ENCODE assay signal across 8 cellular contexts in the genomic region with DNA sequence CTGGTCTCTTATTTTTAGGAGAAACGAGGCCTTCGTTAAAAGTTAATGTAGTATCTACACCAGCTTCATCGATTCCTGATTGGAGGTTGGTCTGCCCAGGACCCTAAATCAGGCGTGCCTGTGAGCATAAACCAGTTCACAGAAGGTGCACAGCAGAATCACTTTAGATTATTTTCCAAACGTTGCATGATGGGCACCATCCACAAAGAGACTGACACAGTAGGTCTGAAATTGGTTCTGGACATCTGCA. TPM values are rescaled to one million over a fixed set of nuclear protein-coding genes. Genes with fewer than 3 reads are reported as not detected.
DNase-seq lines count a peak whose midpoint lies in the region; ATAC-seq, FAIRE-seq and TF ChIP-seq lines count a peak whose summit lies in the region.

No MANE protein-coding gene starts in this region.

- H3K27ac ChIP-seq in keratinocyte (ENCODE audit: control insufficient read depth, insufficient read depth, low read length) (no peak overlapping the region), substantia nigra (ENCODE audit: low read depth, low read length, poor library complexity, severe bottlenecking) (peak overlapping the region; percentile 69)

- H3K4me1 ChIP-seq in keratinocyte (ENCODE audit: control insufficient read depth, extremely low read depth, insufficient read depth, low read length) (peaks cover 11% of the 10 kb centered on the region), mucosa of descending colon (ENCODE audit: low read depth) (no peaks in the 10 kb centered on the region)

- intact Hi-C loops in activated T-helper 1 cell treated with anti-CD3 and anti-CD28 coated beads, Interleukin-12 subunit alpha, Interleukin-12 subunit beta, Interleukin-2, Interleukin-4 antibody, amounts not matched to agents 30 ng/mL and 10 ng/mL and 1 ng/mL, durations not matched to agents 14 hours and 24 hours and 36 hours (cut with micrococcal nuclease), result loop anchor here (1.0 to 5.0 kb wide), 6 partner anchors 8 to 850 kb away; a partner anchor contains a TSS
- intact Hi-C loops in mucosa of descending colon (cut with DNase I, micrococcal nuclease), result no loop called here

- FAIRE-seq in keratinocyte (lab: Jason Lieb, UNC), result no peak

- peaks cover 6% of the 10 kb centered on the region for H3K36me3 Mint-ChIP-seq in T-helper 2 cell treated with Interferon-gamma antibody and Interleukin-4, amounts not matched to agents 5 μg/mL and 100 μg/mL, for 36 hours (ENCODE audit: low read depth)
- peaks cover 9% of the 10 kb centered on the region for H3K36me3 Mint-ChIP-seq in activated T-helper 1 cell treated with anti-CD3 and anti-CD28 coated beads, Interleukin-12 subunit alpha, Interleukin-12 subunit beta, Interleukin-2, Interleukin-4 antibody, amounts not matched to agents 30 ng/mL and 10 ng/mL and 1 ng/mL, durations not matched to agents 14 hours and 24 hours and 36 hours (ENCODE audit: low read depth)

- peaks cover 7% of the 10 kb centered on the region for H3K27me3 Mint-ChIP-seq in T-helper 2 cell treated with Interferon-gamma antibody and Interleukin-4, amounts not matched to agents 5 μg/mL and 100 μg/mL, for 36 hours (ENCODE audit: low read depth)
- peaks cover 18% of the 10 kb centered on the region for H3K27me3 Mint-ChIP-seq in activated T-helper 1 cell treated with anti-CD3 and anti-CD28 coated beads, Interleukin-12 subunit alpha, Interleukin-12 subunit beta, Interleukin-2, Interleukin-4 antibody, amounts not matched to agents 30 ng/mL and 10 ng/mL and 1 ng/mL, durations not matched to agents 14 hours and 24 hours and 36 hours (ENCODE audit: insufficient read depth)

- peak overlapping the region; percentile 75 for H3K9ac ChIP-seq in keratinocyte (ENCODE audit: control insufficient read depth, extremely low read depth, insufficient read depth, low read length)

- peaks cover 29% of the 10 kb centered on the region for H3K4me1 Mint-ChIP-seq in T-helper 2 cell treated with Interferon-gamma antibody and Interleukin-4, amounts not matched to agents 5 μg/mL and 100 μg/mL, for 36 hours (ENCODE audit: low read depth)
- H3K4me1 Mint-ChIP-seq in activated T-helper 1 cell treated with anti-CD3 and anti-CD28 coated beads, Interleukin-12 subunit alpha, Interleukin-12 subunit beta, Interleukin-2, Interleukin-4 antibody, amounts not matched to agents 30 ng/mL and 10 ng/mL and 1 ng/mL, durations not matched to agents 14 hours and 24 hours and 36 hours (ENCODE audit: low read depth), result peaks cover 41% of the 10 kb centered on the region

- peaks cover 0 to 1% of the 10 kb centered on the region in 2 experiments for H3K36me3 ChIP-seq in keratinocyte (ENCODE audit: control insufficient read depth in 2 of 2, extremely low read depth in 1 of 2, insufficient read depth in 2 of 2, low read length in 2 of 2)
- H3K36me3 ChIP-seq in mucosa of descending colon (ENCODE audit: low read depth), result no peaks in the 10 kb centered on the region

- peak overlapping the region; percentile 72 for H3K27ac Mint-ChIP-seq in T-helper 2 cell treated with Interferon-gamma antibody and Interleukin-4, amounts not matched to agents 5 μg/mL and 100 μg/mL, for 36 hours
- peak overlapping the region; percentile 69 for H3K27ac Mint-ChIP-seq in activated T-helper 1 cell treated with anti-CD3 and anti-CD28 coated beads, Interleukin-12 subunit alpha, Interleukin-12 subunit beta, Interleukin-2, Interleukin-4 antibody, amounts not matched to agents 30 ng/mL and 10 ng/mL and 1 ng/mL, durations not matched to agents 14 hours and 24 hours and 36 hours

- dilution Hi-C loops in keratinocyte (cut with MboI; ENCODE audit: extremely low pct_ligation_motif_present, low sequenced_read_pairs), result no loop called here

- H3K4me2 ChIP-seq in keratinocyte (ENCODE audit: control insufficient read depth, extremely low read depth, insufficient read depth, low read depth, low read length), result peak overlapping the region; percentile 80

- peak overlapping the region; percentile 68 for H3K4me3 Mint-ChIP-seq in T-helper 2 cell treated with Interferon-gamma antibody and Interleukin-4, amounts not matched to agents 5 μg/mL and 100 μg/mL, for 36 hours
- peak overlapping the region; percentile 70 for H3K4me3 Mint-ChIP-seq in activated T-helper 1 cell treated with anti-CD3 and anti-CD28 coated beads, Interleukin-12 subunit alpha, Interleukin-12 subunit beta, Interleukin-2, Interleukin-4 antibody, amounts not matched to agents 30 ng/mL and 10 ng/mL and 1 ng/mL, durations not matched to agents 14 hours and 24 hours and 36 hours

- ATAC-seq in esophagus mucosa (no peak), mucosa of descending colon (no peak)

- H3K9me3 ChIP-seq in keratinocyte (ENCODE audit: control insufficient read depth, low read depth, low read length) (no peaks in the 10 kb centered on the region), mucosa of descending colon (no peaks in the 10 kb centered on the region)

- no peaks in the 10 kb centered on the region for H3K9me3 Mint-ChIP-seq in T-helper 2 cell treated with Interferon-gamma antibody and Interleukin-4, amounts not matched to agents 5 μg/mL and 100 μg/mL, for 36 hours
- H3K9me3 Mint-ChIP-seq in activated T-helper 1 cell treated with anti-CD3 and anti-CD28 coated beads, Interleukin-12 subunit alpha, Interleukin-12 subunit beta, Interleukin-2, Interleukin-4 antibody, amounts not matched to agents 30 ng/mL and 10 ng/mL and 1 ng/mL, durations not matched to agents 14 hours and 24 hours and 36 hours, result no peaks in the 10 kb centered on the region

- H3K27me3 ChIP-seq in keratinocyte (ENCODE audit: control insufficient read depth, extremely low read depth, insufficient read depth, low read length), result no peaks in the 10 kb centered on the region

- TF ChIP-seq CTCF in keratinocyte (optimal IDR thresholded peaks at IDR 0.05 in 1 of 3, IDR thresholded peaks at IDR 0.05 in 1 of 3, conservative IDR thresholded peaks at IDR 0.05 in 1 of 3; ENCODE audit: extremely low read depth in 1 of 3, insufficient read depth in 2 of 3, low read length in 3 of 3) (no peak), mucosa of descending colon (IDR thresholded peaks at IDR 0.05) (no peak)

- H3K9me1 ChIP-seq in keratinocyte (ENCODE audit: control insufficient read depth, extremely low read depth, insufficient read depth, low read length), result no peaks in the 10 kb centered on the region

- peaks cover 17% of the 10 kb centered on the region for H3K79me2 ChIP-seq in keratinocyte (ENCODE audit: control insufficient read depth, insufficient read depth, low read length)

- H2AFZ ChIP-seq in keratinocyte (ENCODE audit: control insufficient read depth, low read length), result peak overlapping the region; percentile 41

- H3K4me3 ChIP-seq in keratinocyte (ENCODE audit: control insufficient read depth in 2 of 3, extremely low read depth in 1 of 3, insufficient read depth in 2 of 3, low read depth in 1 of 3, low read length in 3 of 3) (peak overlapping the region; percentile 62 to 87 (median 75)), mucosa of descending colon (no peak overlapping the region)

- H4K20me1 ChIP-seq in keratinocyte (ENCODE audit: control insufficient read depth, extremely low read depth, insufficient read depth, low read length), result no peaks in the 10 kb centered on the region

- DNase-seq in T-helper 2 cell treated with Interferon-gamma antibody and Interleukin-4, amounts not matched to agents 5 μg/mL and 100 μg/mL, for 36 hours (ENCODE audit: low spot score), result no peak
- no peak for DNase-seq in T-helper 2 cell
- no peak for DNase-seq in activated T-helper 1 cell treated with anti-CD3 and anti-CD28 coated beads, Interleukin-12 subunit alpha, Interleukin-12 subunit beta, Interleukin-2, Interleukin-4 antibody, amounts not matched to agents 30 ng/mL and 10 ng/mL and 1 ng/mL, durations not matched to agents 14 hours and 24 hours and 36 hours (ENCODE audit: low spot score)
- no peak for DNase-seq in keratinocyte (ENCODE audit: low read depth, low spot score)
- DNase-seq in substantia nigra (lab: John Stamatoyannopoulos, UW), result no peak
- DNase-seq in stimulated activated CD8-positive, alpha-beta memory T cell treated with anti-CD3 and anti-CD28 coated beads, Interleukin-4, amount 100 ng/mL, for 48 hours, result no peak
- no peak for DNase-seq in mucosa of descending colon

RNA-seq across cellular contexts. Expression of a gene that starts 0.3 kb away (rescaled TPM):
- 71.7 and 78.9 TPM in 2 replicates for total RNA-seq in activated T-helper 1 cell treated with anti-CD3 and anti-CD28 coated beads, Interleukin-12 subunit alpha, Interleukin-12 subunit beta, Interleukin-2, Interleukin-4 antibody, amounts not matched to agents 30 ng/mL and 10 ng/mL and 1 ng/mL, durations not matched to agents 14 hours and 24 hours and 36 hours
- polyA plus RNA-seq in keratinocyte, result 18.4 to 28.7 TPM (median 23.6 TPM) in 3 replicates
- 9.5 TPM for polyA plus RNA-seq in keratinocyte (2011; ENCODE audit: low read depth)
- 11.2 and 26.8 TPM in 2 replicates for polyA plus RNA-seq in keratinocyte (2011; cell fraction: cytosol; rRNA removed)
- polyA plus RNA-seq in keratinocyte (2011; cell fraction: nucleus; rRNA removed), result 70.3 and 70.5 TPM in 2 replicates
- polyA plus RNA-seq in keratinocyte (2012; ENCODE audit: low replicate concordance), result 10.5 and 11.1 TPM in 2 replicates
- polyA minus RNA-seq in keratinocyte, result 6.8 to 25.2 TPM (median 15.0 TPM) in 3 replicates
- 8.2 TPM for polyA minus RNA-seq in keratinocyte (2011; cell fraction: cytosol; rRNA and poly(A)+ RNA removed)
- polyA minus RNA-seq in keratinocyte (2011; cell fraction: nucleus; rRNA and poly(A)+ RNA removed), result 11.1 and 25.7 TPM in 2 replicates
- total RNA-seq in esophagus mucosa (21.0 TPM), mucosa of descending colon (10 to 100 TPM; 16.2 to 29.5 (median 23.5) TPM)
